Comparison of ENCODE assay signal across 10 cellular contexts in genomic region chr9:125409217-125409636, GRCh38.
DNase-seq lines count a peak whose midpoint lies in the region; TF ChIP-seq lines count a peak whose summit lies in the region.
"Had no signal": no experiment of that assay in that cellular context is flagged by ENCODE, and none has a peak within 500 bp of the region (broad histone marks: within the 10 kb centered on the region; RNA-seq: fewer than 3 reads in every experiment).

No MANE protein-coding gene starts in this region.

- TF ChIP-seq POLR2A in prostate gland (IDR thresholded peaks at IDR 0.05) (no peak), uterus (IDR thresholded peaks at IDR 0.05) (no peak)

- intact Hi-C loops in prostate gland (cut with DNase I) = loop anchor here (2.0 to 10.0 kb wide), 3 partner anchors 222 to 986 kb away; partner anchors contain the start of gene PBX3
- intact Hi-C loops in uterus (cut with DNase I; ENCODE audit: low total_unique reads) = loop anchor here (5.0 kb wide), 1 partner anchor 223 kb away; no protein-coding TSS in a partner anchor

- peak overlapping the region; percentile 79 for H3K4me3 ChIP-seq in NT2/D1 (ENCODE audit: insufficient read length, low read depth)
- no peak overlapping the region for H3K4me3 ChIP-seq in prostate gland
- no peak overlapping the region for H3K4me3 ChIP-seq in uterus

- DNase-seq in stimulated activated CD4-positive, alpha-beta T cell treated with anti-CD3 and anti-CD28 coated beads, Interleukin-1b, Interleukin-23, amount 100 ng/mL, for 48 hours = peak; percentile 12
- DNase-seq in stimulated activated CD4-positive, alpha-beta T cell treated with anti-CD3 and anti-CD28 coated beads, Interleukin-12 subunit alpha, Interleukin-12 subunit beta, amount 100 ng/mL, for 4 hours = no peak
- no peak for DNase-seq in NT2/D1 (ENCODE audit: low read depth, low spot score)
- DNase-seq in chondrocyte (ENCODE audit: low spot score) = no peak
- no peak for DNase-seq in prostate gland (ENCODE audit: low spot score)
- no peak for DNase-seq in AG08395 (ENCODE audit: low spot score)
- no peak for DNase-seq in SHP77 treated with DMSO at 0.1 percent for 48 hours (lab: John Stamatoyannopoulos, UW)
- no peak for DNase-seq in uterus
- DNase-seq: NCI-H2081 treated with DMSO at 0.1 percent for 48 hours had no signal

- H3K4me3 Mint-ChIP-seq in chondrocyte (ENCODE audit: unreplicated experiment) = peak overlapping the region; percentile 67

- no peaks in the 10 kb centered on the region for H3K27me3 Mint-ChIP-seq in chondrocyte (ENCODE audit: low read depth)

- no peak for TF ChIP-seq CTCF in chondrocyte (IDR thresholded peaks at IDR 0.05)
- no peak for TF ChIP-seq CTCF in prostate gland (IDR thresholded peaks at IDR 0.05)
- no peak for TF ChIP-seq CTCF in uterus (IDR thresholded peaks at IDR 0.05)

- 87% methylated on average over 20 of the region's 20 CpGs for WGBS in prostate gland

- peak overlapping the region; percentile 27 for H3K9ac ChIP-seq in NT2/D1 (ENCODE audit: insufficient read length, low read depth)

- no peak overlapping the region for H3K27ac ChIP-seq in prostate gland
- no peak overlapping the region for H3K27ac ChIP-seq in uterus

- H3K36me3 Mint-ChIP-seq in chondrocyte (ENCODE audit: low read depth) = no peaks in the 10 kb centered on the region
- H3K36me3 Mint-ChIP-seq: type B pancreatic cell had no signal

- H3K4me1 ChIP-seq in NT2/D1 (ENCODE audit: insufficient read depth, insufficient read length) = peaks cover 22% of the 10 kb centered on the region
- peaks cover 2% of the 10 kb centered on the region for H3K4me1 ChIP-seq in prostate gland (replicated peaks)
- no peaks in the 10 kb centered on the region for H3K4me1 ChIP-seq in uterus

- H3K36me3 ChIP-seq in NT2/D1 (ENCODE audit: insufficient read depth, insufficient read length, low read length) = no peaks in the 10 kb centered on the region
- H3K36me3 ChIP-seq in prostate gland = no peaks in the 10 kb centered on the region
- H3K36me3 ChIP-seq in uterus = no peaks in the 10 kb centered on the region

- H3K27ac Mint-ChIP-seq in chondrocyte (ENCODE audit: unreplicated experiment) = no peak overlapping the region

- H3K9me3 ChIP-seq in NT2/D1 (ENCODE audit: insufficient read depth, low read length) (no peaks in the 10 kb centered on the region), prostate gland (no peaks in the 10 kb centered on the region), uterus (no peaks in the 10 kb centered on the region)

- H3K27me3 ChIP-seq in NT2/D1 (ENCODE audit: insufficient read depth, insufficient read length) = peaks cover 14% of the 10 kb centered on the region
- no peaks in the 10 kb centered on the region for H3K27me3 ChIP-seq in prostate gland (replicated peaks; ENCODE audit: insufficient read depth)
- no peaks in the 10 kb centered on the region for H3K27me3 ChIP-seq in uterus

- H3K9me3 Mint-ChIP-seq in chondrocyte (ENCODE audit: low read depth) = no peaks in the 10 kb centered on the region

- H3K4me1 Mint-ChIP-seq in chondrocyte (ENCODE audit: low read depth) = peaks cover 9% of the 10 kb centered on the region
